ENCODE assay signal across 16 cellular contexts in genomic region chr13:80047406-80047805, GRCh38.
DNase-seq lines count a peak whose midpoint lies in the region; ATAC-seq and TF ChIP-seq lines count a peak whose summit lies in the region.
"Had no signal": no experiment of that assay in that cellular context is flagged by ENCODE, and none has a peak within 500 bp of the region (broad histone marks: within the 10 kb centered on the region; RNA-seq: fewer than 3 reads in every experiment).

No MANE protein-coding gene starts in this region.

- H3K36me3 Mint-ChIP-seq in effector memory CD8-positive, alpha-beta T cell (ENCODE audit: insufficient read depth), result no peaks in the 10 kb centered on the region
- H3K36me3 Mint-ChIP-seq: activated naive CD8-positive, alpha-beta T cell had no signal

- POLR2A ChIA-PET in SK-N-SH (lab: Yijun Ruan, JAX), result no interaction called here

- H3K4me3 Mint-ChIP-seq in effector memory CD8-positive, alpha-beta T cell, result no peak overlapping the region
- H3K4me3 Mint-ChIP-seq: activated naive CD8-positive, alpha-beta T cell; CD4-positive, alpha-beta T cell; dendritic cell treated with granulocyte-macrophage colony-stimulating factor and Interleukin-4, amounts not matched to agents 40 ng/mL and 50 ng/mL, for 4 days had no signal

- TF ChIP-seq EP300 in SK-N-SH (IDR thresholded peaks at IDR 0.05; ENCODE audit: borderline replicate concordance in 1 of 2, low read depth in 1 of 2, low read length in 1 of 2), result peak in 1 of 2 experiments; percentile 18; a peak in 1 of 4 replicates

- H3K9me3 ChIP-seq in SK-N-SH, result no peaks in the 10 kb centered on the region
- H3K9me3 ChIP-seq: SJSA1 had no signal

- WGBS in SK-N-SH (ENCODE audit: low lambda C conversion rate), result 83% methylated on average over 8 of the region's 8 CpGs

- no peaks in the 10 kb centered on the region for H3K79me2 ChIP-seq in SK-N-SH (ENCODE audit: insufficient read depth)

- no peak for TF ChIP-seq RAD21 in SK-N-SH (IDR thresholded peaks at IDR 0.05; ENCODE audit: low read length)

- H3K36me3 ChIP-seq in SK-N-SH (replicated peaks in 1 of 2; ENCODE audit: control insufficient read depth in 1 of 2, insufficient read depth in 2 of 2, low read length in 1 of 2), result no peaks in the 10 kb centered on the region
- H3K36me3 ChIP-seq: SJSA1 had no signal

- H3K27ac Mint-ChIP-seq in effector memory CD8-positive, alpha-beta T cell, result no peak overlapping the region
- H3K27ac Mint-ChIP-seq: activated naive CD8-positive, alpha-beta T cell; CD4-positive, alpha-beta T cell; dendritic cell treated with granulocyte-macrophage colony-stimulating factor and Interleukin-4, amounts not matched to agents 40 ng/mL and 50 ng/mL, for 4 days had no signal

- H3K4me2 ChIP-seq in SK-N-SH, result no peak overlapping the region

- no peak for ATAC-seq in effector memory CD8-positive, alpha-beta T cell (replicated peaks)

- H3F3A ChIP-seq in SK-N-SH (replicated peaks; ENCODE audit: insufficient read depth), result peaks cover 16% of the 10 kb centered on the region

- DNase-seq in G401 (ENCODE audit: low spot score) (peak; percentile 88), SK-N-SH (no peak), fibroblast of mammary gland (ENCODE audit: low read depth) (peak; percentile 63), renal cortical epithelial cell (ENCODE audit: low read depth) (peak; percentile 68), NOMO-1 treated with dmso at 0.1 percent for 144 hours (lab: John Stamatoyannopoulos, UW; ENCODE audit: unreplicated experiment) (no peak), NAMALWA (ENCODE audit: low spot score) (no peak)
- DNase-seq in effector memory CD8-positive, alpha-beta T cell, result no peak
- DNase-seq in stimulated activated CD4-positive, alpha-beta T cell treated with anti-CD3 and anti-CD28 coated beads, Interleukin-15, amount 100 ng/mL, for 24 hours, result no peak
- DNase-seq: CD4-positive, alpha-beta T cell; H7; NK-92 treated with Interleukin-12 subunit alpha and Interleukin-12 subunit beta, amount 100 ng/mL, for 24 hours; stimulated activated naive CD4-positive, alpha-beta T cell treated with Interleukin-2 at 50 U/mL for 16 hours had no signal

- CTCF ChIA-PET in SK-N-SH (lab: Yijun Ruan, JAX), result interaction anchor here (0.6 kb wide), 1 partner anchor 65 kb away, joined by 3 read pairs; no protein-coding TSS in a partner anchor

- H3K27me3 ChIP-seq in SK-N-SH (ENCODE audit: insufficient read depth), result no peaks in the 10 kb centered on the region
- H3K27me3 ChIP-seq: SJSA1 had no signal

- H3K4me1 Mint-ChIP-seq in effector memory CD8-positive, alpha-beta T cell (ENCODE audit: low read depth in 2 of 2), result no peaks in the 10 kb centered on the region

- no peak overlapping the region; a peak in 1 of 4 replicates for H3K27ac ChIP-seq in SK-N-SH (ENCODE audit: low read depth in 2 of 2, low read length in 1 of 2)
- H3K27ac ChIP-seq: SJSA1, VCaP had no signal

- H3K4me3 ChIP-seq in SK-N-SH (ENCODE audit: low read depth in 2 of 2, low read length in 1 of 2), result no peak overlapping the region
- H3K4me3 ChIP-seq in fibroblast of mammary gland (ENCODE audit: control insufficient read depth, low read depth, low read length), result no peak overlapping the region
- H3K4me3 ChIP-seq: SJSA1 had no signal

- peaks cover 0 to 4% of the 10 kb centered on the region in 2 donors for H3K9me3 Mint-ChIP-seq in effector memory CD8-positive, alpha-beta T cell
- H3K9me3 Mint-ChIP-seq: CD4-positive, alpha-beta T cell had no signal

- no peaks in the 10 kb centered on the region for H4K20me1 ChIP-seq in SK-N-SH (ENCODE audit: insufficient read depth)

- no peaks in the 10 kb centered on the region for H3K9me2 ChIP-seq in SK-N-SH

- TF ChIP-seq CTCF in SK-N-SH (IDR thresholded peaks at IDR 0.05) (no peak), fibroblast of mammary gland (conservative IDR thresholded peaks at IDR 0.05; ENCODE audit: control insufficient read depth, insufficient read depth, low read depth, low read length) (no peak)

- no peak overlapping the region for H3K9ac ChIP-seq in SK-N-SH

- H2AFZ ChIP-seq in SK-N-SH (ENCODE audit: low read depth), result no peak overlapping the region

- in situ Hi-C loops in G401 (cut with HindIII; ENCODE audit: low sequenced_read_pairs), result no loop called here

- H3K4me1 ChIP-seq in SK-N-SH (ENCODE audit: control insufficient read depth in 1 of 2, insufficient read depth in 2 of 2, low read depth in 1 of 2, low read length in 1 of 2), result peaks cover 5 to 22% of the 10 kb centered on the region in 2 experiments

- no peaks in the 10 kb centered on the region for H3K27me3 Mint-ChIP-seq in effector memory CD8-positive, alpha-beta T cell
- H3K27me3 Mint-ChIP-seq: activated naive CD8-positive, alpha-beta T cell; CD4-positive, alpha-beta T cell had no signal

TF ChIP-seq in SK-N-SH, 30 proteins besides CTCF, POLR2A, EP300 and RAD21 (continues in another document):
- TF ChIP-seq RFX5 (IDR thresholded peaks at IDR 0.05; ENCODE audit: low read length) (no peak), JUND (IDR thresholded peaks at IDR 0.05) (no peak), USF2 (IDR thresholded peaks at IDR 0.05; ENCODE audit: borderline replicate concordance, low read depth, low read length) (no peak), FOXJ3 (CRISPR knock-in tag; IDR thresholded peaks at IDR 0.05) (no peak), MEF2A (IDR thresholded peaks at IDR 0.05; ENCODE audit: borderline replicate concordance, low read depth) (no peak), NFIC (IDR thresholded peaks at IDR 0.05; ENCODE audit: borderline replicate concordance) (peak; percentile 59; the same call in 1 of the 2 replicates), EZH2phosphoT487 (IDR thresholded peaks at IDR 0.05; ENCODE audit: borderline replicate concordance, low read depth) (no peak), FOSL2 (IDR thresholded peaks at IDR 0.05; ENCODE audit: borderline replicate concordance, low read depth) (no peak), ZBTB33 (IDR thresholded peaks at IDR 0.05; ENCODE audit: borderline replicate concordance, low read depth) (no peak), RCOR1 (IDR thresholded peaks at IDR 0.05; ENCODE audit: low read length) (no peak), YY1 (IDR thresholded peaks at IDR 0.05; ENCODE audit: low read depth) (no peak), FOXM1 (IDR thresholded peaks at IDR 0.05; ENCODE audit: low read depth) (no peak), TEAD4 (IDR thresholded peaks at IDR 0.05; ENCODE audit: borderline replicate concordance, insufficient read depth) (no peak; the same call in 1 of the 2 replicates), IRF3 (IDR thresholded peaks at IDR 0.05; ENCODE audit: low read depth, low read length) (no peak), NRF1 (IDR thresholded peaks at IDR 0.05; ENCODE audit: low read depth, low read length) (no peak), USF1 (IDR thresholded peaks at IDR 0.05; ENCODE audit: borderline replicate concordance, low read depth) (no peak), SMC3 (IDR thresholded peaks at IDR 0.05; ENCODE audit: low read depth, low read length) (no peak), GABPA (IDR thresholded peaks at IDR 0.05; ENCODE audit: low read depth) (no peak), PBX3 (IDR thresholded peaks at IDR 0.05) (peak; percentile 23; the same call in 1 of the 2 replicates)

Comparison
In these comparisons a context has a peak if more than half of its experiments do, and no peak if none do; other contexts are left out.
1. DNase-seq: peak in G401 (single experiment), fibroblast of mammary gland (single experiment) and renal cortical epithelial cell (single experiment); none in SK-N-SH (single experiment), NOMO-1 treated with dmso at 0.1 percent for 144 hours (single experiment), effector memory CD8-positive, alpha-beta T cell (0 of 3), NAMALWA (single experiment) and stimulated activated CD4-positive, alpha-beta T cell treated with anti-CD3 and anti-CD28 coated beads, Interleukin-15, amount 100 ng/mL, for 24 hours (single experiment).